16 cellular contexts compared by ENCODE assay signal in the genomic region with DNA sequence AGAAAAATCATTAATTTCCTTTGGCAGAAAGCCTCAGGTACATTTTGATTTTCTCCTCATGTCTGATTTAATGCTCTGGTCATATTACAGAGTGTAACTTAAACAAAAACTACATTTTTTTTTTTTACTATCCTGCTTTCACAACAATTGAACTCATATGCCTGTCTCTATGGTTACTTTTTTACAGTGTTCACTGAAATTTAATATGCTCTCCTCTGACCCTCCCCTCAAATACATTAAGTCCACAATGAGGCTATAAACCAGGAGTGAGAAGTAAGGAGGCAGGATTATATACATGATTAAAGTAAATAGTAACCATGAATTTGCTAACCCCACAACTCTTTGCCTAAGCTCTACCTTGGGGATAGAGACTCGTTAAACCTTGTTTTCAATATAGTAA. TPM values are rescaled to one million over a fixed set of nuclear protein-coding genes. Genes with fewer than 3 reads are reported as not detected.
DNase-seq lines count a peak whose midpoint lies in the region.
"Had no signal": no experiment of that assay in that cellular context is flagged by ENCODE, and none has a peak within 500 bp of the region (broad histone marks: within the 10 kb centered on the region; RNA-seq: fewer than 3 reads in every experiment).

No MANE protein-coding gene starts in this region.

- intact Hi-C loops in cardiac septum (cut with DNase I): no loop called here

- DNase-seq in NCI-H510A treated with DMSO at 0.1 percent for 48 hours (lab: John Stamatoyannopoulos, UW): peak; percentile 2
- no peak for DNase-seq in NCI-H510A (lab: John Stamatoyannopoulos, UW)
- DNase-seq in NCI-H2081 treated with DMSO at 0.1 percent for 48 hours (lab: John Stamatoyannopoulos, UW): peak; percentile 40
- peak; percentile 46 for DNase-seq in NCI-H748 treated with DMSO at 0.1 percent for 48 hours (lab: John Stamatoyannopoulos, UW)
- DNase-seq in T-helper 1 cell: no peak
- DNase-seq in HPDE6-E6E7 (ENCODE audit: extremely low spot score): no peak
- no peak for DNase-seq in cardiac septum (ENCODE audit: low spot score)
- DNase-seq: CD4-positive, alpha-beta T cell; DMS79; Karpas-422; MG63; NCI-H1105; NCI-H187; SHP77 had no signal

RNA-seq across cellular contexts. Expression of a gene that starts 2.3 kb away (rescaled TPM):
- total RNA-seq in cardiac septum: not detected
- total RNA-seq: G401, NCI-H460 had no signal

Comparison
In these comparisons a context has a peak if more than half of its experiments do, and no peak if none do; other contexts are left out.
1. DNase-seq: peak in NCI-H510A treated with DMSO at 0.1 percent for 48 hours (single experiment), NCI-H2081 treated with DMSO at 0.1 percent for 48 hours (single experiment) and NCI-H748 treated with DMSO at 0.1 percent for 48 hours (single experiment); none in NCI-H510A (single experiment), T-helper 1 cell (0 of 5), HPDE6-E6E7 (single experiment) and cardiac septum (single experiment).